ENCODE assay signal across 17 cellular contexts in genomic region chr9:86452194-86452828, GRCh38.
A peak's percentile ranks its signal among the peaks of the same experiment; 100 is the strongest.
DNase-seq lines count a peak whose midpoint lies in the region; ATAC-seq, FAIRE-seq and TF ChIP-seq lines count a peak whose summit lies in the region.
"Had no signal": no experiment of that assay in that cellular context is flagged by ENCODE, and none has a peak within 500 bp of the region (broad histone marks: within the 10 kb centered on the region; RNA-seq: fewer than 3 reads in every experiment).

No MANE protein-coding gene starts in this region.

- DNase-seq in GM03348 (ENCODE audit: low spot score), result peak; percentile 13
- peak; percentile 32 for DNase-seq in amniotic epithelial cell (ENCODE audit: low read depth)
- peak in 1 of 6 donors; percentile 6 for DNase-seq in pancreas
- no peak for DNase-seq in activated CD4-positive, alpha-beta T cell treated with anti-CD3 and anti-CD28 coated beads for 1 hour
- DNase-seq in posterior cingulate gyrus, result no peak
- DNase-seq in NOMO-1 treated with dmso at 0.1 percent for 144 hours (lab: John Stamatoyannopoulos, UW; ENCODE audit: unreplicated experiment), result no peak
- DNase-seq: DMS79, NCI-H1417 treated with DMSO at 0.1 percent for 48 hours, NCI-H2029, NCI-H2171 treated with DMSO at 0.1 percent for 48 hours, NCI-H82 had no signal

- WGBS in gastroesophageal sphincter (ENCODE audit: low coverage in 1 of 2), 2 donors, result 44 to 52% methylated on average over 3 of the region's 3 CpGs
- WGBS in pancreas, 2 donors, result 39 to 56% methylated on average over 3 of the region's 3 CpGs

- H3K36me3 ChIP-seq in gastroesophageal sphincter (no peaks in the 10 kb centered on the region), pancreas (no peaks in the 10 kb centered on the region)

- intact Hi-C loops in pancreas (cut with DNase I), result no loop called here
- intact Hi-C loops in posterior cingulate gyrus (cut with DNase I), result no loop called here

- H3K27ac ChIP-seq in gastroesophageal sphincter, result no peak overlapping the region
- peak overlapping the region in 1 of 4 donors; percentile 29 for H3K27ac ChIP-seq in pancreas
- H3K27ac ChIP-seq: A549 had no signal

- no peaks in the 10 kb centered on the region for H3K27me3 ChIP-seq in gastroesophageal sphincter
- H3K27me3 ChIP-seq in pancreas, result no peaks in the 10 kb centered on the region

- no peak for TF ChIP-seq POLR2A in gastroesophageal sphincter (IDR thresholded peaks at IDR 0.05)

- H3K9me3 ChIP-seq in gastroesophageal sphincter, result no peaks in the 10 kb centered on the region
- H3K9me3 ChIP-seq in pancreas, result no peaks in the 10 kb centered on the region
- H3K9me3 ChIP-seq: A549 had no signal

- FAIRE-seq in pancreas (lab: Jason Lieb, UNC), result no peak
- FAIRE-seq: A549, GM12891, GM19239, RCC 7860 had no signal

- peak; percentile 48 for ATAC-seq in gastroesophageal sphincter
- peak; percentile 53 to 92 (median 80) for ATAC-seq in pancreas
- ATAC-seq in GM18511 (IDR thresholded peaks at IDR 0.05; ENCODE audit: unreplicated experiment), result no peak
- ATAC-seq: A549 had no signal

- no peak overlapping the region for H3K4me3 ChIP-seq in gastroesophageal sphincter
- no peak overlapping the region for H3K4me3 ChIP-seq in pancreas
- H3K4me3 ChIP-seq: A549 had no signal

- H3K4me1 ChIP-seq in gastroesophageal sphincter (peaks cover 0 to 28% (median 2%) of the 10 kb centered on the region in 3 donors), pancreas (peaks cover 0 to 10% (median 8%) of the 10 kb centered on the region in 3 donors)
- H3K4me1 ChIP-seq: A549 had no signal

- TF ChIP-seq CTCF in gastroesophageal sphincter (IDR thresholded peaks at IDR 0.05) (no peak), pancreas (IDR thresholded peaks at IDR 0.05) (no peak)

- TF ChIP-seq EP300 in gastroesophageal sphincter (IDR thresholded peaks at IDR 0.05), result no peak

Comparison
In these comparisons a context has a peak if more than half of its experiments do, and no peak if none do; other contexts are left out.
1. DNase-seq: peak in GM03348 (single experiment) and amniotic epithelial cell (single experiment); none in activated CD4-positive, alpha-beta T cell treated with anti-CD3 and anti-CD28 coated beads for 1 hour (single experiment), posterior cingulate gyrus (0 of 10) and NOMO-1 treated with dmso at 0.1 percent for 144 hours (single experiment).